In genomic region chr15:41494190-41494921, GRCh38 we compare ENCODE assay signal across 8 cellular contexts. TPM values are rescaled to one million over a fixed set of nuclear protein-coding genes. Genes with fewer than 3 reads are reported as not detected.
DNase-seq lines count a peak whose midpoint lies in the region; ATAC-seq and TF ChIP-seq lines count a peak whose summit lies in the region.

No MANE protein-coding gene starts in this region.

- no peak overlapping the region for H3K18ac ChIP-seq in mesendoderm (ENCODE audit: low read length)

- in situ Hi-C loops in brain microvascular endothelial cell (cut with HindIII; ENCODE audit: low pct_ligation_motif_present, low sequenced_read_pairs): no loop called here

- no peak overlapping the region for H3K4ac ChIP-seq in mesendoderm (ENCODE audit: low read depth, low read length)

- H3K36me3 ChIP-seq in Peyer's patch (no peaks in the 10 kb centered on the region), brain microvascular endothelial cell (replicated peaks) (no peaks in the 10 kb centered on the region), mesendoderm (ENCODE audit: control insufficient read depth, insufficient read depth, low read length) (no peaks in the 10 kb centered on the region), tibial artery (no peaks in the 10 kb centered on the region)

- no peak overlapping the region for H3K56ac ChIP-seq in mesendoderm (ENCODE audit: low read length)

- no peak for TF ChIP-seq POLR2A in Peyer's patch (IDR thresholded peaks at IDR 0.05)

- peak; percentile 45 for DNase-seq in activated T-cell treated with anti-CD3 and anti-CD28 coated beads for 48 hours (ENCODE audit: low read depth)
- no peak for DNase-seq in activated T-cell treated with anti-CD3 and anti-CD28 coated beads for 4 hours
- peak in 2 of 3 donors; percentile 67 to 74 for DNase-seq in Peyer's patch
- no peak for DNase-seq in brain microvascular endothelial cell
- peak; percentile 70 for DNase-seq in mesendoderm
- DNase-seq in tibial artery: no peak
- no peak for DNase-seq in T1000 (lab: John Stamatoyannopoulos, UW)

- H3K4me3 ChIP-seq in Peyer's patch (peak overlapping the region; percentile 41 to 82 (median 64)), brain microvascular endothelial cell (ENCODE audit: low read depth, low read length) (peak overlapping the region; percentile 30), mesendoderm (ENCODE audit: low read length) (no peak overlapping the region), tibial artery (peak overlapping the region; percentile 58 to 59)

- no peak overlapping the region for H2AK5ac ChIP-seq in mesendoderm (ENCODE audit: low read length)

- no peak overlapping the region for H2BK120ac ChIP-seq in mesendoderm (ENCODE audit: low read depth, low read length)

- H3K27me3 ChIP-seq in Peyer's patch (no peaks in the 10 kb centered on the region), brain microvascular endothelial cell (replicated peaks) (peaks cover 27% of the 10 kb centered on the region), mesendoderm (ENCODE audit: insufficient read depth, low read length, poor library complexity) (peaks cover 52% of the 10 kb centered on the region), tibial artery (peaks cover 0 to 27% of the 10 kb centered on the region in 2 donors)

- no peak overlapping the region for H2BK5ac ChIP-seq in mesendoderm (ENCODE audit: low read length)

- no CpG with 5 or more reads among the region's 77 CpGs for WGBS in mesendoderm (ENCODE audit: extremely low coverage, insufficient coverage, low lambda C conversion rate)

- H3K79me1 ChIP-seq in mesendoderm (ENCODE audit: low read length): no peaks in the 10 kb centered on the region

- H4K8ac ChIP-seq in mesendoderm (ENCODE audit: low read depth, low read length): no peak overlapping the region

- H4K5ac ChIP-seq in mesendoderm (ENCODE audit: low read length): no peak overlapping the region

- no peaks in the 10 kb centered on the region for H3K79me2 ChIP-seq in mesendoderm (ENCODE audit: control insufficient read depth, insufficient read depth, low read length)

- H3K9ac ChIP-seq in mesendoderm (ENCODE audit: low read length): no peak overlapping the region

- peak overlapping the region; percentile 11 for H3K4me2 ChIP-seq in mesendoderm (ENCODE audit: low read length)

- no peaks in the 10 kb centered on the region for H3K9me3 ChIP-seq in Peyer's patch
- H3K9me3 ChIP-seq in tibial artery: no peaks in the 10 kb centered on the region

- intact Hi-C loops in tibial artery (cut with DNase I; ENCODE audit: low total_unique reads): no loop called here

- peak overlapping the region; percentile 17 to 98 (median 76) for H3K27ac ChIP-seq in Peyer's patch
- no peak overlapping the region for H3K27ac ChIP-seq in brain microvascular endothelial cell
- H3K27ac ChIP-seq in mesendoderm (ENCODE audit: low read depth, low read length): no peak overlapping the region
- H3K27ac ChIP-seq in tibial artery: no peak overlapping the region

- no peak overlapping the region for H3K23ac ChIP-seq in mesendoderm (ENCODE audit: low read length)

- no peak for TF ChIP-seq CTCF in Peyer's patch (IDR thresholded peaks at IDR 0.05)
- TF ChIP-seq CTCF in brain microvascular endothelial cell (IDR thresholded peaks at IDR 0.05; ENCODE audit: low read depth, low read length, missing control alignments): no peak
- no peak for TF ChIP-seq CTCF in tibial artery (IDR thresholded peaks at IDR 0.05)

- H2BK15ac ChIP-seq in mesendoderm (replicated peaks; ENCODE audit: low read depth): no peak overlapping the region

- peak; percentile 19 for ATAC-seq in HG02885 (IDR thresholded peaks at IDR 0.05; ENCODE audit: poor library complexity, unreplicated experiment)

- peaks cover 3 to 37% (median 27%) of the 10 kb centered on the region in 4 donors for H3K4me1 ChIP-seq in Peyer's patch
- peaks cover 4% of the 10 kb centered on the region for H3K4me1 ChIP-seq in mesendoderm (ENCODE audit: control insufficient read depth, low read depth, low read length)
- H3K4me1 ChIP-seq in tibial artery: peaks cover 5 to 32% (median 27%) of the 10 kb centered on the region in 4 donors

RNA-seq across cellular contexts. Expression of gene ITPKA, which starts 0.7 kb away (rescaled TPM):
- 10 to 100 TPM; 28.9 to 95.6 (median 93.9) TPM for total RNA-seq in Peyer's patch
- 0.24 TPM for polyA plus RNA-seq in mesendoderm (2013, experiment 1 of 2)
- polyA plus RNA-seq in mesendoderm (2013, experiment 2 of 2): 0.24 TPM

RNA-seq across cellular contexts. Expression of gene LTK, which starts 19.3 kb away (rescaled TPM):
- total RNA-seq in Peyer's patch: 10 to 100 TPM in 3 of 4 donors, not detected in 1; 13.8 to 39.0 (median 26.3) TPM
- 0.15 TPM for polyA plus RNA-seq in mesendoderm (2013, experiment 1 of 2)
- polyA plus RNA-seq in mesendoderm (2013, experiment 2 of 2): 0.14 TPM

RNA-seq across cellular contexts. Expression of gene RPAP1, which starts 49.7 kb away (rescaled TPM):
- 10 to 100 TPM; 29.4 to 82.5 (median 48.4) TPM for total RNA-seq in Peyer's patch
- 37.7 TPM for polyA plus RNA-seq in mesendoderm (2013, experiment 1 of 2)
- 34.9 TPM for polyA plus RNA-seq in mesendoderm (2013, experiment 2 of 2)

Comparison
In these comparisons a context has a peak if more than half of its experiments do, and no peak if none do; other contexts are left out.
1. DNase-seq: peak in activated T-cell treated with anti-CD3 and anti-CD28 coated beads for 48 hours (single experiment), Peyer's patch (2 of 3) and mesendoderm (single experiment); none in activated T-cell treated with anti-CD3 and anti-CD28 coated beads for 4 hours (single experiment), brain microvascular endothelial cell (single experiment), tibial artery (0 of 2) and T1000 (single experiment).
2. H3K27ac ChIP-seq: peak in Peyer's patch (4 of 4); none in brain microvascular endothelial cell (single experiment), mesendoderm (single experiment) and tibial artery (0 of 2).